ENCODE assay signal across 9 cellular contexts in the genomic region with DNA sequence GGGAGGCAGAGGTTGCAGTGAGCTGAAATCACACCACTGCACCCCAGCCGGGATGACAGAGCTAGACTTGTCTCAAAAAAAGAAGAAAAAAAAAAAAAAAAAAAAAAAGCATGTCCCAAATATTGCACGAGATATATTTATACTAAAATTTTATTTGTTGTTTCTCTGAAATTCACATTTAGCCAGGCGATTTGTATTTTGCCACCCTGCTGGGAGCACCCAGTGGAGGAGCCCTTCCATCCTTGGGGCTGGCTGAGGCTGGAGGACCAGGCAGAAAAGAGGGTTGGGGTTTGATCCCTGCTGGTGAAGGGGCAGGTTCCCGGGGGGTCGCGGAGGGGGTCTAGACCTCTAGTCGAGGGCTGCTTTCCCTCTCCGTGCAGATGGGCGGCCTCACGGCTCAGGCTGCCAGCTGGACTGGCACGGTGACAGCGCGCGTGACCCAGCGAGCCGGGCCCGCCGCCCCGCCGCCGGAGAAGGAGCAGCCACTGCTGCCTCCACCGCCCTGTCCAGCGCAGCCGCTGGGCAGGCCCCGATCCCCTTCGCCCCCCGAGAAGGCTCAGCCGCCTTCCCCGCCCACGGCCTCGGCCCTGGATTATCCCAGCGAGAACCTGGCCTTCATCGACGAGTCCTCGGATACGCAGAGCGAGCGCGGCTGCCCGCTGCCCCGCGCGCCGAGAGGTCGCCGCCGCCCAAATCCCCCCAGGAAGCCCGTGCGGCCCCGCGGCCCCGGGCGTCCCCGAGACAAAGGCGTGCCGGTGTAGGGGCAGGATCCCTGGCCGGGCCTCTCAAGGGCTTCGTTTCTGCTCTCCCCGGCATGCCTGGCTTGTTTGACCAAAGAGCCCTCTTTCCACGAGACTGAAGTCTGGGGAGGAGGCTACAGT. TPM values are rescaled to one million over a fixed set of nuclear protein-coding genes. Genes with fewer than 3 reads are reported as not detected.
DNase-seq lines count a peak whose midpoint lies in the region; ATAC-seq and TF ChIP-seq lines count a peak whose summit lies in the region.
"Had no signal": no experiment of that assay in that cellular context is flagged by ENCODE, and none has a peak within 500 bp of the region (broad histone marks: within the 10 kb centered on the region; RNA-seq: fewer than 3 reads in every experiment).

No MANE protein-coding gene starts in this region.

- H3K14ac ChIP-seq in IMR-90 (replicated peaks; ENCODE audit: low read depth, low read length) = no peak overlapping the region

- BruUV-seq in IMR-90 (replicated peaks; lab: Mats Ljungman, UMichigan) = no TSS peak

- dilution Hi-C loops in IMR-90 (cut with HindIII; ENCODE audit: low sequenced_read_pairs, unreplicated experiment) = no loop called here

- H3K4ac ChIP-seq in IMR-90 (ENCODE audit: low read depth, low read length) = no peak overlapping the region

- H3K56ac ChIP-seq in IMR-90 (ENCODE audit: extremely low read depth, insufficient read depth, low read length) = no peak overlapping the region

- H2BK20ac ChIP-seq in IMR-90 (ENCODE audit: low read depth, low read length) = no peak overlapping the region

- no peak overlapping the region for H3K27ac Mint-ChIP-seq in nephron progenitor cell
- no peak overlapping the region for H3K27ac Mint-ChIP-seq in activated CD8-positive, alpha-beta T cell treated with anti-CD3 and anti-CD28 coated beads for 36 hours

- TF ChIP-seq EP300 in esophagus muscularis mucosa (IDR thresholded peaks at IDR 0.05) = no peak

- peaks cover 65% of the 10 kb centered on the region for H3K27me3 ChIP-seq in IMR-90 (ENCODE audit: control insufficient read depth, insufficient read depth, low read length)
- H3K27me3 ChIP-seq in esophagus muscularis mucosa = peaks cover 7 to 92% (median 49%) of the 10 kb centered on the region in 4 donors

- peaks cover 98% of the 10 kb centered on the region for H3K27me3 Mint-ChIP-seq in nephron progenitor cell (ENCODE audit: low read depth, poor library complexity)
- peaks cover 62% of the 10 kb centered on the region for H3K27me3 Mint-ChIP-seq in activated CD8-positive, alpha-beta T cell treated with anti-CD3 and anti-CD28 coated beads for 36 hours

- H3K9me3 ChIP-seq in IMR-90 (ENCODE audit: control insufficient read depth, insufficient read depth, low read length) (no peaks in the 10 kb centered on the region), esophagus muscularis mucosa (no peaks in the 10 kb centered on the region)

- peak overlapping the region; percentile 7; the same call in 1 of the 2 replicates for H3K4me3 ChIP-seq in IMR-90 (ENCODE audit: insufficient read depth, low read depth, low read length)
- peak overlapping the region; percentile 52 to 61 (median 53) for H3K4me3 ChIP-seq in esophagus muscularis mucosa

- H4K20me1 ChIP-seq in IMR-90 (ENCODE audit: insufficient read depth, low read length) = peaks cover 5% of the 10 kb centered on the region; the same call in 1 of the 2 replicates

- no peaks in the 10 kb centered on the region for H3K36me3 Mint-ChIP-seq in nephron progenitor cell (ENCODE audit: low read depth)
- no peaks in the 10 kb centered on the region for H3K36me3 Mint-ChIP-seq in activated CD8-positive, alpha-beta T cell treated with anti-CD3 and anti-CD28 coated beads for 36 hours (ENCODE audit: low read depth)

- no peak overlapping the region for H2BK15ac ChIP-seq in IMR-90 (ENCODE audit: low read depth, low read length)

- no peak overlapping the region for H2AK5ac ChIP-seq in IMR-90 (ENCODE audit: low read depth, low read length)

- H3K36me3 ChIP-seq in IMR-90 (ENCODE audit: control insufficient read depth, insufficient read depth, low read length) (no peaks in the 10 kb centered on the region), esophagus muscularis mucosa (no peaks in the 10 kb centered on the region)

- peak; percentile 14; the same call in 1 of the 2 replicates for ATAC-seq in IMR-90 (ENCODE audit: low read depth)
- ATAC-seq in activated CD8-positive, alpha-beta T cell treated with anti-CD3 and anti-CD28 coated beads for 36 hours = no peak
- ATAC-seq in HG03432 (IDR thresholded peaks at IDR 0.05; ENCODE audit: unreplicated experiment) = no peak
- no peak for ATAC-seq in HG02678 (IDR thresholded peaks at IDR 0.05; ENCODE audit: unreplicated experiment)
- ATAC-seq: esophagus mucosa had no signal

- no peak overlapping the region for H3K27ac ChIP-seq in IMR-90 (ENCODE audit: insufficient read depth, low read length)
- peak overlapping the region in 3 of 4 donors; percentile 7 to 57 (median 52) for H3K27ac ChIP-seq in esophagus muscularis mucosa (replicated peaks in 1 of 4)

- no peak for TF ChIP-seq RAD21 in IMR-90 (IDR thresholded peaks at IDR 0.05; ENCODE audit: low read length)

- no peak overlapping the region for H2AK9ac ChIP-seq in IMR-90 (replicated peaks; ENCODE audit: low read depth, low read length, poor library complexity)

- H2AFZ ChIP-seq in IMR-90 (replicated peaks; ENCODE audit: low read length, poor library complexity) = peak overlapping the region; percentile 78

- H3K4me1 ChIP-seq in IMR-90 (ENCODE audit: control insufficient read depth, insufficient read depth, low read length) (peaks cover 7% of the 10 kb centered on the region), esophagus muscularis mucosa (peaks cover 26 to 44% (median 40%) of the 10 kb centered on the region in 4 donors)

- H3K4me1 Mint-ChIP-seq in nephron progenitor cell = peaks cover 14% of the 10 kb centered on the region
- H3K4me1 Mint-ChIP-seq in activated CD8-positive, alpha-beta T cell treated with anti-CD3 and anti-CD28 coated beads for 36 hours (ENCODE audit: low read depth) = peaks cover 17% of the 10 kb centered on the region

- TF ChIP-seq POLR2A in IMR-90 (IDR thresholded peaks at IDR 0.05; ENCODE audit: low read depth, low read length) (no peak), esophagus muscularis mucosa (IDR thresholded peaks at IDR 0.05; ENCODE audit: low read depth) (no peak)

- H3K79me1 ChIP-seq in IMR-90 (ENCODE audit: low read depth in 1 of 2, low read length in 2 of 2) = no peaks in the 10 kb centered on the region

- CTCF ChIA-PET in IMR-90 (lab: Yijun Ruan, JAX) = no interaction called here
- CTCF ChIA-PET in activated CD8-positive, alpha-beta T cell treated with anti-CD3 and anti-CD28 coated beads for 36 hours (lab: Charles Lee) = no interaction called here

- H4K8ac ChIP-seq in IMR-90 (ENCODE audit: low read depth in 2 of 2, low read length in 2 of 2) = no peak overlapping the region

- no peaks in the 10 kb centered on the region for H3K9me3 Mint-ChIP-seq in nephron progenitor cell
- no peaks in the 10 kb centered on the region for H3K9me3 Mint-ChIP-seq in activated CD8-positive, alpha-beta T cell treated with anti-CD3 and anti-CD28 coated beads for 36 hours

- no peak overlapping the region for H3K23ac ChIP-seq in IMR-90 (ENCODE audit: low read depth, low read length)

- 5% methylated on average over 46 of the region's 60 CpGs; no CpG with 5 or more reads in 1 of the 2 experiments for WGBS in IMR-90 (ENCODE audit: extremely low coverage in 2 of 2, insufficient read length in 1 of 2), 2 experiments
- 6% methylated on average over 20 of the region's 60 CpGs for WGBS in esophagus muscularis mucosa

- no peak overlapping the region for H4K5ac ChIP-seq in IMR-90 (ENCODE audit: low read depth, low read length)

- no peak overlapping the region for H2BK120ac ChIP-seq in IMR-90 (ENCODE audit: low read depth, low read length)

- POLR2A ChIA-PET in IMR-90 (lab: Charles Lee; ENCODE audit: unreplicated experiment) = no interaction called here
- POLR2A ChIA-PET in activated CD8-positive, alpha-beta T cell treated with anti-CD3 and anti-CD28 coated beads for 36 hours (lab: Charles Lee) = no interaction called here

- H3K4me2 ChIP-seq in IMR-90 (ENCODE audit: low read depth, low read length) = peak overlapping the region; percentile 18; the same call in 1 of the 2 replicates

- H3K9me1 ChIP-seq in IMR-90 (ENCODE audit: insufficient read depth, low read length) = no peaks in the 10 kb centered on the region

- H3K18ac ChIP-seq in IMR-90 (ENCODE audit: low read depth, low read length) = no peak overlapping the region

- no peak overlapping the region for H3K9ac ChIP-seq in IMR-90 (ENCODE audit: low read depth, low read length)

- H4K91ac ChIP-seq in IMR-90 (ENCODE audit: insufficient read depth, low read depth, low read length) = no peak overlapping the region

- H2BK5ac ChIP-seq in IMR-90 (ENCODE audit: low read depth, low read length, poor library complexity, severe bottlenecking) = no peak overlapping the region

- peak overlapping the region; percentile 69 for H3K4me3 Mint-ChIP-seq in nephron progenitor cell
- no peak overlapping the region for H3K4me3 Mint-ChIP-seq in activated CD8-positive, alpha-beta T cell treated with anti-CD3 and anti-CD28 coated beads for 36 hours

- in situ Hi-C loops in ACHN (cut with HindIII; ENCODE audit: low pct_ligation_motif_present, low pct_unique_long_range_greater_than_20kb, low sequenced_read_pairs) (no loop called here), IMR-90 (cut with MboI; ENCODE audit: low sequenced_read_pairs) (no loop called here)

- DNase-seq in ACHN (peak; percentile 9), IMR-90 (no peak), esophagus muscularis mucosa (ENCODE audit: extremely low spot score) (no peak), nephron progenitor cell (peak; percentile 52), SIG-M5 treated with dmso at 0.1 percent for 504 hours (lab: John Stamatoyannopoulos, UW; ENCODE audit: unreplicated experiment) (no peak)
- no peak for DNase-seq in activated CD8-positive, alpha-beta T cell treated with anti-CD3 and anti-CD28 coated beads for 36 hours

- intact Hi-C loops in IMR-90 (cut with micrococcal nuclease) (no loop called here), esophagus muscularis mucosa (cut with DNase I) (loop anchor here (5.0 kb wide), 1 partner anchor 97 kb away; no protein-coding TSS in a partner anchor)
- intact Hi-C loops in activated CD8-positive, alpha-beta T cell treated with anti-CD3 and anti-CD28 coated beads for 36 hours (cut with micrococcal nuclease) = no loop called here

- TF ChIP-seq CTCF in IMR-90 (conservative IDR thresholded peaks at IDR 0.05; ENCODE audit: low read depth, low read length) (no peak), esophagus muscularis mucosa (IDR thresholded peaks at IDR 0.05) (no peak), nephron progenitor cell (IDR thresholded peaks at IDR 0.05) (no peak)
- no peak for TF ChIP-seq CTCF in activated CD8-positive, alpha-beta T cell treated with anti-CD3 and anti-CD28 coated beads for 36 hours (IDR thresholded peaks at IDR 0.05)

RNA-seq across cellular contexts. Expression of a gene that starts 1.0 kb away (rescaled TPM):
- not detected in 2 replicates for total RNA-seq in IMR-90 (2012; rRNA removed)
- polyA plus RNA-seq in IMR-90 (2012; rRNA removed) = not detected in 2 replicates
- polyA plus RNA-seq in IMR-90 (2012; cell fraction: cytosol; rRNA removed) = 0.40 TPM in 1 of 2 replicates, not detected in the other
- polyA plus RNA-seq in IMR-90 (2012; cell fraction: nucleus; rRNA removed; ENCODE audit: low replicate concordance) = 0.34 TPM in 1 of 2 replicates, not detected in the other
- under 1 TPM in 1 of 4 donors, not detected in 3; 0.80 TPM for total RNA-seq in esophagus muscularis mucosa
- under 1 TPM in 1 of 2 experiments, not detected in 1; 0.52 TPM for total RNA-seq in activated CD8-positive, alpha-beta T cell treated with anti-CD3 and anti-CD28 coated beads for 36 hours

RNA-seq across cellular contexts. Expression of a gene that starts 6.1 kb away (rescaled TPM):
- total RNA-seq in IMR-90 (2012; rRNA removed) = 10.2 and 10.3 TPM in 2 replicates
- 15.0 and 15.8 TPM in 2 replicates for polyA plus RNA-seq in IMR-90 (2012; rRNA removed)
- 18.8 and 20.4 TPM in 2 replicates for polyA plus RNA-seq in IMR-90 (2012; cell fraction: cytosol; rRNA removed)
- 16.3 and 44.0 TPM in 2 replicates for polyA plus RNA-seq in IMR-90 (2012; cell fraction: nucleus; rRNA removed; ENCODE audit: low replicate concordance)
- 10 to 100 TPM; 63.5 to 95.8 (median 76.1) TPM for total RNA-seq in esophagus muscularis mucosa
- 10 to 100 TPM; 37.5 to 42.4 TPM for total RNA-seq in activated CD8-positive, alpha-beta T cell treated with anti-CD3 and anti-CD28 coated beads for 36 hours

RNA-seq across cellular contexts. Expression of a gene that starts 8.1 kb away (rescaled TPM):
- total RNA-seq in IMR-90 (2012; rRNA removed) = not detected in 2 replicates
- not detected in 2 replicates for polyA plus RNA-seq in IMR-90 (2012; rRNA removed)
- polyA plus RNA-seq in IMR-90 (2012; cell fraction: cytosol; rRNA removed) = 0.05 TPM in 1 of 2 replicates, not detected in the other
- polyA plus RNA-seq in IMR-90 (2012; cell fraction: nucleus; rRNA removed; ENCODE audit: low replicate concordance) = 0.22 and 0.38 TPM in 2 replicates
- not detected for total RNA-seq in esophagus muscularis mucosa
- total RNA-seq in activated CD8-positive, alpha-beta T cell treated with anti-CD3 and anti-CD28 coated beads for 36 hours = under 1 TPM in 1 of 2 experiments, not detected in 1; 0.23 TPM
- total RNA-seq: esophagus mucosa had no signal

RNA-seq across cellular contexts. Expression of a gene that starts 13.6 kb away (rescaled TPM):
- total RNA-seq in IMR-90 (2012; rRNA removed) (2.8 and 3.6 TPM in 2 replicates), esophagus muscularis mucosa (10 to 100 TPM; 20.9 to 36.1 (median 25.4) TPM)
- 26.0 and 31.8 TPM in 2 replicates for polyA plus RNA-seq in IMR-90 (2012; rRNA removed)
- polyA plus RNA-seq in IMR-90 (2012; cell fraction: cytosol; rRNA removed) = 21.0 and 34.1 TPM in 2 replicates
- 40.1 and 102 TPM in 2 replicates for polyA plus RNA-seq in IMR-90 (2012; cell fraction: nucleus; rRNA removed; ENCODE audit: low replicate concordance)
- total RNA-seq in activated CD8-positive, alpha-beta T cell treated with anti-CD3 and anti-CD28 coated beads for 36 hours = 10 to 100 TPM; 23.7 to 28.5 TPM

RNA-seq across cellular contexts. Expression of a gene that starts 14.7 kb away (rescaled TPM):
- 27.5 and 30.3 TPM in 2 replicates for total RNA-seq in IMR-90 (2012; rRNA removed)
- 68.0 and 88.6 TPM in 2 replicates for polyA plus RNA-seq in IMR-90 (2012; rRNA removed)
- 47.7 and 81.8 TPM in 2 replicates for polyA plus RNA-seq in IMR-90 (2012; cell fraction: cytosol; rRNA removed)
- polyA plus RNA-seq in IMR-90 (2012; cell fraction: nucleus; rRNA removed; ENCODE audit: low replicate concordance) = 24.4 and 39.1 TPM in 2 replicates
- 100 to 1,000 TPM in 3 of 4 donors, 10 to 100 TPM in 1; 99.3 to 138 (median 122) TPM for total RNA-seq in esophagus muscularis mucosa
- 10 to 100 TPM; 17.2 to 17.7 TPM for total RNA-seq in activated CD8-positive, alpha-beta T cell treated with anti-CD3 and anti-CD28 coated beads for 36 hours

Comparison
In these comparisons a context has a peak if more than half of its experiments do, and no peak if none do; other contexts are left out.
1. DNase-seq: peak in ACHN (single experiment) and nephron progenitor cell (single experiment); none in IMR-90 (single experiment), esophagus muscularis mucosa (single experiment), activated CD8-positive, alpha-beta T cell treated with anti-CD3 and anti-CD28 coated beads for 36 hours (single experiment) and SIG-M5 treated with dmso at 0.1 percent for 504 hours (single experiment).